1 cellular context compared by ENCODE assay signal in the genomic region with DNA sequence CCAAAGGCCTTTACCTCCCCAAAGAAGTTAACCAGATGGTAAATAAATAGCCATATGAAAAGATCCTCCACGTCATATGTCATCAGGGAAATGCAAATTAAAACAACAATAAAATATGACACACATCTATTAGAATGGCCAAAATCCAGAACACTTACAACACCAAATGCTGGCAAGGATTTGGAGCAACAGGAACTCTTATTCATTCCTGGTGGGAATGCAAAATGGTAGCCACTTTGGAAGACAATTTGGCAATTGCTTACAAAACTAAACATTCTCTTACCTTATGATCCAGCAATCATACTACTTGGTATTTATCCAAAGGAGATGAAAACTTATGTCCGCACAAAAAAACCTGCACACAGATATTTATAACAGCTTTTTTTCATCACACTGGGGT.
TF ChIP-seq lines count a peak whose summit lies in the region.

No MANE protein-coding gene starts in this region.

TF ChIP-seq in GM23338, 12 proteins besides CTCF, POLR2A, EP300 and RAD21 (continued from another document):
- TF ChIP-seq, protein P1, sequence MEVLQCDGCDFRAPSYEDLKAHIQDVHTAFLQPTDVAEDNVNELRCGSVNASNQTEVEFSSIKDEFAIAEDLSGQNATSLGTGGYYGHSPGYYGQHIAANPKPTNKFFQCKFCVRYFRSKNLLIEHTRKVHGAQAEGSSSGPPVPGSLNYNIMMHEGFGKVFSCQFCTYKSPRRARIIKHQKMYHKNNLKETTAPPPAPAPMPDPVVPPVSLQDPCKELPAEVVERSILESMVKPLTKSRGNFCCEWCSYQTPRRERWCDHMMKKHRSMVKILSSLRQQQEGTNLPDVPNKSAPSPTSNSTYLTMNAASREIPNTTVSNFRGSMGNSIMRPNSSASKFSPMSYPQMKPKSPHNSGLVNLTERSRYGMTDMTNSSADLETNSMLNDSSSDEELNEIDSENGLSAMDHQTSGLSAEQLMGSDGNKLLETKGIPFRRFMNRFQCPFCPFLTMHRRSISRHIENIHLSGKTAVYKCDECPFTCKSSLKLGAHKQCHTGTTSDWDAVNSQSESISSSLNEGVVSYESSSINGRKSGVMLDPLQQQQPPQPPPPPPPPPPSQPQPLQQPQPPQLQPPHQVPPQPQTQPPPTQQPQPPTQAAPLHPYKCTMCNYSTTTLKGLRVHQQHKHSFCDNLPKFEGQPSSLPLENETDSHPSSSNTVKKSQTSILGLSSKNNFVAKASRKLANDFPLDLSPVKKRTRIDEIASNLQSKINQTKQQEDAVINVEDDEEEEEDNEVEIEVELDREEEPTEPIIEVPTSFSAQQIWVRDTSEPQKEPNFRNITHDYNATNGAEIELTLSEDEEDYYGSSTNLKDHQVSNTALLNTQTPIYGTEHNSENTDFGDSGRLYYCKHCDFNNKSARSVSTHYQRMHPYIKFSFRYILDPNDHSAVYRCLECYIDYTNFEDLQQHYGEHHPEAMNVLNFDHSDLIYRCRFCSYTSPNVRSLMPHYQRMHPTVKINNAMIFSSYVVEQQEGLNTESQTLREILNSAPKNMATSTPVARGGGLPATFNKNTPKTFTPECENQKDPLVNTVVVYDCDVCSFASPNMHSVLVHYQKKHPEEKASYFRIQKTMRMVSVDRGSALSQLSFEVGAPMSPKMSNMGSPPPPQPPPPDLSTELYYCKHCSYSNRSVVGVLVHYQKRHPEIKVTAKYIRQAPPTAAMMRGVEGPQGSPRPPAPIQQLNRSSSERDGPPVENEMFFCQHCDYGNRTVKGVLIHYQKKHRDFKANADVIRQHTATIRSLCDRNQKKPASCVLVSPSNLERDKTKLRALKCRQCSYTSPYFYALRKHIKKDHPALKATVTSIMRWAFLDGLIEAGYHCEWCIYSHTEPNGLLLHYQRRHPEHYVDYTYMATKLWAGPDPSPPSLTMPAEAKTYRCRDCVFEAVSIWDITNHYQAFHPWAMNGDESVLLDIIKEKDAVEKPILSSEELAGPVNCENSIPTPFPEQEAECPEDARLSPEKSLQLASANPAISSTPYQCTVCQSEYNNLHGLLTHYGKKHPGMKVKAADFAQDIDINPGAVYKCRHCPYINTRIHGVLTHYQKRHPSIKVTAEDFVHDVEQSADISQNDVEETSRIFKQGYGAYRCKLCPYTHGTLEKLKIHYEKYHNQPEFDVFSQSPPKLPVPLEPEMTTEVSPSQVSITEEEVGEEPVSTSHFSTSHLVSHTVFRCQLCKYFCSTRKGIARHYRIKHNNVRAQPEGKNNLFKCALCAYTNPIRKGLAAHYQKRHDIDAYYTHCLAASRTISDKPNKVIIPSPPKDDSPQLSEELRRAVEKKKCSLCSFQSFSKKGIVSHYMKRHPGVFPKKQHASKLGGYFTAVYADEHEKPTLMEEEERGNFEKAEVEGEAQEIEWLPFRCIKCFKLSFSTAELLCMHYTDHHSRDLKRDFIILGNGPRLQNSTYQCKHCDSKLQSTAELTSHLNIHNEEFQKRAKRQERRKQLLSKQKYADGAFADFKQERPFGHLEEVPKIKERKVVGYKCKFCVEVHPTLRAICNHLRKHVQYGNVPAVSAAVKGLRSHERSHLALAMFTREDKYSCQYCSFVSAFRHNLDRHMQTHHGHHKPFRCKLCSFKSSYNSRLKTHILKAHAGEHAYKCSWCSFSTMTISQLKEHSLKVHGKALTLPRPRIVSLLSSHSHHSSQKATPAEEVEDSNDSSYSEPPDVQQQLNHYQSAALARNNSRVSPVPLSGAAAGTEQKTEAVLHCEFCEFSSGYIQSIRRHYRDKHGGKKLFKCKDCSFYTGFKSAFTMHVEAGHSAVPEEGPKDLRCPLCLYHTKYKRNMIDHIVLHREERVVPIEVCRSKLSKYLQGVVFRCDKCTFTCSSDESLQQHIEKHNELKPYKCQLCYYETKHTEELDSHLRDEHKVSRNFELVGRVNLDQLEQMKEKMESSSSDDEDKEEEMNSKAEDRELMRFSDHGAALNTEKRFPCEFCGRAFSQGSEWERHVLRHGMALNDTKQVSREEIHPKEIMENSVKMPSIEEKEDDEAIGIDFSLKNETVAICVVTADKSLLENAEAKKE (CRISPR knock-in tag; IDR thresholded peaks at IDR 0.05) = no peak
- no peak for TF ChIP-seq EZH2 (IDR thresholded peaks at IDR 0.05; ENCODE audit: low read depth, unreplicated experiment)
- TF ChIP-seq, protein P2, sequence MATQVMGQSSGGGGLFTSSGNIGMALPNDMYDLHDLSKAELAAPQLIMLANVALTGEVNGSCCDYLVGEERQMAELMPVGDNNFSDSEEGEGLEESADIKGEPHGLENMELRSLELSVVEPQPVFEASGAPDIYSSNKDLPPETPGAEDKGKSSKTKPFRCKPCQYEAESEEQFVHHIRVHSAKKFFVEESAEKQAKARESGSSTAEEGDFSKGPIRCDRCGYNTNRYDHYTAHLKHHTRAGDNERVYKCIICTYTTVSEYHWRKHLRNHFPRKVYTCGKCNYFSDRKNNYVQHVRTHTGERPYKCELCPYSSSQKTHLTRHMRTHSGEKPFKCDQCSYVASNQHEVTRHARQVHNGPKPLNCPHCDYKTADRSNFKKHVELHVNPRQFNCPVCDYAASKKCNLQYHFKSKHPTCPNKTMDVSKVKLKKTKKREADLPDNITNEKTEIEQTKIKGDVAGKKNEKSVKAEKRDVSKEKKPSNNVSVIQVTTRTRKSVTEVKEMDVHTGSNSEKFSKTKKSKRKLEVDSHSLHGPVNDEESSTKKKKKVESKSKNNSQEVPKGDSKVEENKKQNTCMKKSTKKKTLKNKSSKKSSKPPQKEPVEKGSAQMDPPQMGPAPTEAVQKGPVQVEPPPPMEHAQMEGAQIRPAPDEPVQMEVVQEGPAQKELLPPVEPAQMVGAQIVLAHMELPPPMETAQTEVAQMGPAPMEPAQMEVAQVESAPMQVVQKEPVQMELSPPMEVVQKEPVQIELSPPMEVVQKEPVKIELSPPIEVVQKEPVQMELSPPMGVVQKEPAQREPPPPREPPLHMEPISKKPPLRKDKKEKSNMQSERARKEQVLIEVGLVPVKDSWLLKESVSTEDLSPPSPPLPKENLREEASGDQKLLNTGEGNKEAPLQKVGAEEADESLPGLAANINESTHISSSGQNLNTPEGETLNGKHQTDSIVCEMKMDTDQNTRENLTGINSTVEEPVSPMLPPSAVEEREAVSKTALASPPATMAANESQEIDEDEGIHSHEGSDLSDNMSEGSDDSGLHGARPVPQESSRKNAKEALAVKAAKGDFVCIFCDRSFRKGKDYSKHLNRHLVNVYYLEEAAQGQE (IDR thresholded peaks at IDR 0.05; ENCODE audit: unreplicated experiment) = no peak
- no peak for TF ChIP-seq ZNF114 (CRISPR knock-in tag; IDR thresholded peaks at IDR 0.05)
- TF ChIP-seq ZNF331 (CRISPR knock-in tag; IDR thresholded peaks at IDR 0.05; ENCODE audit: low read depth) = no peak
TF ChIP-seq in GM23338: peak in this region for 0.
